In genomic region chr17:3966720-3967363, GRCh38 we compare ENCODE assay signal across 16 cellular contexts. TPM values are rescaled to one million over a fixed set of nuclear protein-coding genes. Genes with fewer than 3 reads are reported as not detected.
DNase-seq lines count a peak whose midpoint lies in the region; ATAC-seq, FAIRE-seq and TF ChIP-seq lines count a peak whose summit lies in the region.
"Had no signal": no experiment of that assay in that cellular context is flagged by ENCODE, and none has a peak within 500 bp of the region (broad histone marks: within the 10 kb centered on the region; RNA-seq: fewer than 3 reads in every experiment).

No MANE protein-coding gene starts in this region.

- peak overlapping the region; percentile 46 for H3K4me3 Mint-ChIP-seq in activated T-helper 2 cell treated with anti-CD3 and anti-CD28 coated beads, Interferon-gamma antibody, Interleukin-2, Interleukin-4, amounts not matched to agents 10 μg/mL and 5 μg/mL and 100 μg/mL, durations not matched to agents 14 hours and 24 hours and 36 hours (ENCODE audit: low read depth)
- H3K4me3 Mint-ChIP-seq in natural killer cell = peak overlapping the region; percentile 69
- H3K4me3 Mint-ChIP-seq: nephron progenitor cell had no signal

- intact Hi-C loops in activated T-helper 2 cell treated with anti-CD3 and anti-CD28 coated beads, Interferon-gamma antibody, Interleukin-2, Interleukin-4, amounts not matched to agents 10 μg/mL and 5 μg/mL and 100 μg/mL, durations not matched to agents 14 hours and 24 hours and 36 hours (cut with micrococcal nuclease) = loop anchor here (5.0 kb wide), 1 partner anchor 175 kb away; the partner anchor contains the start of genes CYB5D2 and ZZEF1
- intact Hi-C loops in natural killer cell (cut with micrococcal nuclease) = no loop called here

- TF ChIP-seq CTCF in DND-41 (IDR thresholded peaks at IDR 0.05; ENCODE audit: borderline replicate concordance, extremely low read depth, low read length, poor library complexity, severe bottlenecking) (peak; percentile 24), natural killer cell (IDR thresholded peaks at IDR 0.05) (no peak)

- no peaks in the 10 kb centered on the region for H3K9me3 ChIP-seq in DND-41 (ENCODE audit: insufficient read depth, low read length, severe bottlenecking)
- H3K9me3 ChIP-seq: thoracic aorta had no signal

- no peak overlapping the region for H3K4me2 ChIP-seq in DND-41 (ENCODE audit: insufficient read depth, low read length)
- H3K4me2 ChIP-seq: KMS-11 had no signal

- peaks cover 23% of the 10 kb centered on the region for H3K79me2 ChIP-seq in DND-41 (ENCODE audit: insufficient read depth, low read length)

- no peak for ATAC-seq in DND-41 (ENCODE audit: insufficient read depth, low read depth)
- ATAC-seq in natural killer cell = no peak
- ATAC-seq in HG02938 (IDR thresholded peaks at IDR 0.05; ENCODE audit: unreplicated experiment) = no peak

- H3K36me3 Mint-ChIP-seq in activated T-helper 2 cell treated with anti-CD3 and anti-CD28 coated beads, Interferon-gamma antibody, Interleukin-2, Interleukin-4, amounts not matched to agents 10 μg/mL and 5 μg/mL and 100 μg/mL, durations not matched to agents 14 hours and 24 hours and 36 hours (ENCODE audit: low read depth) = no peaks in the 10 kb centered on the region
- H3K36me3 Mint-ChIP-seq in natural killer cell = no peaks in the 10 kb centered on the region

- H3K27ac ChIP-seq in DND-41 (ENCODE audit: low read length) = no peak overlapping the region; the same call in 1 of the 2 replicates
- H3K27ac ChIP-seq: cardiac muscle cell, KMS-11, SK-N-MC, thoracic aorta had no signal

- H3K36me3 ChIP-seq in DND-41 (ENCODE audit: insufficient read depth, low read length) = peaks cover 6% of the 10 kb centered on the region; the same call in 1 of the 2 replicates
- H3K36me3 ChIP-seq: cardiac muscle cell, thoracic aorta had no signal

- peaks cover 29% of the 10 kb centered on the region for H3K4me1 Mint-ChIP-seq in activated T-helper 2 cell treated with anti-CD3 and anti-CD28 coated beads, Interferon-gamma antibody, Interleukin-2, Interleukin-4, amounts not matched to agents 10 μg/mL and 5 μg/mL and 100 μg/mL, durations not matched to agents 14 hours and 24 hours and 36 hours (ENCODE audit: low read depth)
- H3K4me1 Mint-ChIP-seq in natural killer cell = peaks cover 16 to 28% of the 10 kb centered on the region in 2 donors

- no peak overlapping the region for H3K4me3 ChIP-seq in DND-41 (ENCODE audit: low read depth in 1 of 2, low read length in 2 of 2)
- H3K4me3 ChIP-seq: cardiac muscle cell, SK-N-MC, thoracic aorta had no signal

- no peaks in the 10 kb centered on the region for H3K27me3 Mint-ChIP-seq in activated T-helper 2 cell treated with anti-CD3 and anti-CD28 coated beads, Interferon-gamma antibody, Interleukin-2, Interleukin-4, amounts not matched to agents 10 μg/mL and 5 μg/mL and 100 μg/mL, durations not matched to agents 14 hours and 24 hours and 36 hours (ENCODE audit: low read depth)
- no peaks in the 10 kb centered on the region for H3K27me3 Mint-ChIP-seq in natural killer cell (ENCODE audit: low read depth in 2 of 2)

- H3K27ac Mint-ChIP-seq in activated T-helper 2 cell treated with anti-CD3 and anti-CD28 coated beads, Interferon-gamma antibody, Interleukin-2, Interleukin-4, amounts not matched to agents 10 μg/mL and 5 μg/mL and 100 μg/mL, durations not matched to agents 14 hours and 24 hours and 36 hours = no peak overlapping the region
- H3K27ac Mint-ChIP-seq in natural killer cell = no peak overlapping the region
- H3K27ac Mint-ChIP-seq: nephron progenitor cell had no signal

- H2AFZ ChIP-seq in DND-41 (ENCODE audit: low read depth, low read length) = no peak overlapping the region

- H3K27me3 ChIP-seq in DND-41 (ENCODE audit: insufficient read depth, low read length, poor library complexity) = no peaks in the 10 kb centered on the region

- FAIRE-seq in GM18507 (lab: Jason Lieb, UNC) = peak; percentile 9

- H3K9ac ChIP-seq in DND-41 (ENCODE audit: low read depth, low read length) = no peak overlapping the region
- H3K9ac ChIP-seq: KMS-11 had no signal

- no peak for DNase-seq in DND-41
- DNase-seq in GM18507 (ENCODE audit: extremely low spot score, insufficient read length, low read depth) = no peak
- DNase-seq in activated T-helper 2 cell treated with anti-CD3 and anti-CD28 coated beads, Interferon-gamma antibody, Interleukin-2, Interleukin-4, amounts not matched to agents 10 μg/mL and 5 μg/mL and 100 μg/mL, durations not matched to agents 14 hours and 24 hours and 36 hours (ENCODE audit: low spot score) = no peak
- no peak for DNase-seq in natural killer cell
- no peak for DNase-seq in stimulated activated CD4-positive, alpha-beta T cell treated with anti-CD3 and anti-CD28 coated beads, Interleukin-4, amount 100 ng/mL, for 4 hours
- DNase-seq in NK-92 treated with Interleukin-12 subunit alpha and Interleukin-12 subunit beta, amount 100 ng/mL, for 24 hours (lab: John Stamatoyannopoulos, UW) = no peak
- DNase-seq: activated effector memory CD4-positive, alpha-beta T cell treated with anti-CD3 and anti-CD28 coated beads, Interleukin-2, amount 50 U/mL, for 16 hours; COR-L47; glutamatergic neuron; NCI-H2081 treated with DMSO at 0.1 percent for 48 hours; nephron progenitor cell had no signal

- peaks cover 30% of the 10 kb centered on the region for H3K4me1 ChIP-seq in DND-41 (ENCODE audit: insufficient read depth, low read length)

- H3K9me3 Mint-ChIP-seq in activated T-helper 2 cell treated with anti-CD3 and anti-CD28 coated beads, Interferon-gamma antibody, Interleukin-2, Interleukin-4, amounts not matched to agents 10 μg/mL and 5 μg/mL and 100 μg/mL, durations not matched to agents 14 hours and 24 hours and 36 hours = no peaks in the 10 kb centered on the region
- no peaks in the 10 kb centered on the region for H3K9me3 Mint-ChIP-seq in natural killer cell
- H3K9me3 Mint-ChIP-seq: nephron progenitor cell had no signal

- peaks cover 12% of the 10 kb centered on the region for H4K20me1 ChIP-seq in DND-41 (ENCODE audit: insufficient read depth, low read length)

RNA-seq across cellular contexts. Expression of gene ATP2A3, which starts 2.6 kb away (rescaled TPM):
- total RNA-seq in activated T-helper 2 cell treated with anti-CD3 and anti-CD28 coated beads, Interferon-gamma antibody, Interleukin-2, Interleukin-4, amounts not matched to agents 10 μg/mL and 5 μg/mL and 100 μg/mL, durations not matched to agents 14 hours and 24 hours and 36 hours = 147 and 155 TPM in 2 replicates
- 100 to 1,000 TPM; 326 to 397 (median 377) TPM for total RNA-seq in natural killer cell

RNA-seq across cellular contexts. Expression of gene P2RX1, which starts 50.6 kb away (rescaled TPM):
- 4.0 and 4.1 TPM in 2 replicates for total RNA-seq in activated T-helper 2 cell treated with anti-CD3 and anti-CD28 coated beads, Interferon-gamma antibody, Interleukin-2, Interleukin-4, amounts not matched to agents 10 μg/mL and 5 μg/mL and 100 μg/mL, durations not matched to agents 14 hours and 24 hours and 36 hours
- total RNA-seq in natural killer cell = 10 to 100 TPM in 2 of 3 donors, 1 to 10 TPM in 1; 2.3 to 15.3 (median 13.4) TPM
